ENCODE assay signal across 25 cellular contexts in the genomic region with DNA sequence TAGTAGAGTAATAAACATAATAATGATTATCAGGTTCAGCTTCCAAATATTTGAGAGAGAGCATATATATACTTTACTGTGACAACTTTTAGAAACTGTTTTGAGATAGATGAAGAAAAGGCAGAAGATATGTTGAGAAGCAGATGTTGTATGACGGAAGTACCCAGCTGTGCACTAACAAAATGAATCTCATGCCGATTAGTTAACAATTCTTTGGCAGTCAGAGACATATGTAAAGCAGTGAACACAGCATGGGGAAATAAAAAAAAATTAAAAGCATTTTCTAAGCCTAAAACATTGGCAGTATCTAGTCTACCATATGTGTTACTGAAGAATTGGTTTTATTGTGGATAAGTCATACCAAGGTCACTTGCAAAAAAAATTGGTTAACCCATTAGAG.
"Had no signal": no experiment of that assay in that cellular context is flagged by ENCODE, and none has a peak within 500 bp of the region (broad histone marks: within the 10 kb centered on the region; RNA-seq: fewer than 3 reads in every experiment).

No MANE protein-coding gene starts in this region.

- H3K9me3 ChIP-seq: colonic mucosa, gastrocnemius medialis had no signal

- DNase-seq: colonic mucosa; cortex of kidney; dermis blood vessel endothelial cell; dorsolateral prefrontal cortex; effector CD4-positive, alpha-beta T cell; effector CD8-positive, alpha-beta T cell; effector memory CD4-positive, alpha-beta T cell; effector memory CD8-positive, alpha-beta T cell; endodermal cell; erythroblast; esophagus squamous epithelium; foreskin fibroblast; foreskin keratinocyte; foreskin melanocyte; gastrocnemius medialis; glutamatergic neuron; head of caudate nucleus; heart left ventricle; heart right ventricle had no signal

- H3K4me3 ChIP-seq: colonic mucosa, coronary artery, dorsolateral prefrontal cortex, esophagus muscularis mucosa, esophagus squamous epithelium, gastrocnemius medialis, gastroesophageal sphincter, heart left ventricle, heart right ventricle, hepatocyte had no signal

- H3K27ac ChIP-seq: colonic mucosa, coronary artery, dorsolateral prefrontal cortex, epithelial cell of prostate, esophagus muscularis mucosa, esophagus squamous epithelium, foreskin keratinocyte, gastrocnemius medialis, gastroesophageal sphincter, heart left ventricle, heart right ventricle, hepatocyte had no signal

- H3K4me3 Mint-ChIP-seq: dendritic cell treated with granulocyte-macrophage colony-stimulating factor and Interleukin-4, amounts not matched to agents 40 ng/mL and 50 ng/mL, for 4 days; effector memory CD8-positive, alpha-beta T cell; endodermal cell had no signal

- H2AFZ ChIP-seq: hepatocyte had no signal

- H3K27ac Mint-ChIP-seq: dendritic cell treated with granulocyte-macrophage colony-stimulating factor and Interleukin-4, amounts not matched to agents 40 ng/mL and 50 ng/mL, for 4 days; effector memory CD8-positive, alpha-beta T cell; endodermal cell had no signal

- H3K27me3 Mint-ChIP-seq: dendritic cell treated with granulocyte-macrophage colony-stimulating factor and Interleukin-4, amounts not matched to agents 40 ng/mL and 50 ng/mL, for 4 days had no signal

- H3K27me3 ChIP-seq: colonic mucosa, dorsolateral prefrontal cortex, esophagus muscularis mucosa, esophagus squamous epithelium, foreskin keratinocyte, gastrocnemius medialis, gastroesophageal sphincter, heart left ventricle, heart right ventricle, hepatocyte had no signal

- H3K4me2 ChIP-seq: hepatocyte had no signal

- H3K36me3 ChIP-seq: colonic mucosa, esophagus muscularis mucosa, esophagus squamous epithelium, gastrocnemius medialis, gastroesophageal sphincter, heart left ventricle had no signal

- H3K4me1 ChIP-seq: colonic mucosa, esophagus squamous epithelium, foreskin keratinocyte, gastrocnemius medialis, gastroesophageal sphincter had no signal
